18 cellular contexts compared by ENCODE assay signal in genomic region chr6:131840936-131841583, GRCh38.
"Had no signal": no experiment of that assay in that cellular context is flagged by ENCODE, and none has a peak within 500 bp of the region (broad histone marks: within the 10 kb centered on the region; RNA-seq: fewer than 3 reads in every experiment).

No MANE protein-coding gene starts in this region.

- H3K27ac Mint-ChIP-seq: memory B cell; natural killer cell; T-helper 1 cell treated with Interleukin-12 subunit alpha and Interleukin-12 subunit beta and Interleukin-4 antibody, amounts not matched to agents 30 μg/mL and 1 μg/mL, for 36 hours had no signal

- H3K36me3 ChIP-seq: vagina had no signal

- DNase-seq: activated CD4-positive, alpha-beta T cell treated with anti-CD3 and anti-CD28 coated beads, Interleukin-2, amount 50 U/mL, for 1 hour; activated CD8-positive, alpha-beta memory T cell treated with anti-CD3 and anti-CD28 coated beads, Interleukin-2, amount 50 U/mL, for 4 hours; activated naive CD4-positive, alpha-beta T cell treated with anti-CD3 and anti-CD28 coated beads, Interleukin-2, amount 50 U/mL, for 16 hours; activated T-cell treated with anti-CD3 and anti-CD28 coated beads, Interleukin-2, amount 50 U/mL, for 4 hours; cerebellar nuclear complex; cortex of kidney; effector CD4-positive, alpha-beta T cell; hippocampal formation; left ventricle myocardium superior; natural killer cell; occipital lobe; stimulated activated CD4-positive, alpha-beta T cell treated with anti-CD3 and anti-CD28 coated beads, Interleukin-2, amount 100 ng/mL, for 24 hours; stimulated activated naive CD4-positive, alpha-beta T cell treated with Interleukin-2 at 50 U/mL for 16 hours; substantia nigra had no signal

- H3K9me3 ChIP-seq: vagina had no signal

- ATAC-seq: activated T-cell treated with anti-CD3 and anti-CD28 coated beads, Interleukin-2, amount 50 U/mL, for 4 hours; left ventricle myocardium superior; natural killer cell had no signal

- H3K4me3 ChIP-seq: vagina had no signal

- H3K9me3 Mint-ChIP-seq: activated T-cell treated with anti-CD3 and anti-CD28 coated beads, Interleukin-2, amount 50 U/mL, for 4 hours; memory B cell; T-helper 1 cell treated with Interleukin-12 subunit alpha and Interleukin-12 subunit beta and Interleukin-4 antibody, amounts not matched to agents 30 μg/mL and 1 μg/mL, for 36 hours had no signal

- H3K27ac ChIP-seq: vagina had no signal

- H3K4me1 ChIP-seq: vagina had no signal

- H3K4me3 Mint-ChIP-seq: activated T-cell treated with anti-CD3 and anti-CD28 coated beads, Interleukin-2, amount 50 U/mL, for 4 hours; memory B cell; natural killer cell; T-helper 1 cell treated with Interleukin-12 subunit alpha and Interleukin-12 subunit beta and Interleukin-4 antibody, amounts not matched to agents 30 μg/mL and 1 μg/mL, for 36 hours had no signal

- H3K27me3 ChIP-seq: vagina had no signal

- FAIRE-seq: islet of Langerhans had no signal

- H3K4me1 Mint-ChIP-seq: memory B cell, natural killer cell had no signal

- H3K36me3 Mint-ChIP-seq: memory B cell, natural killer cell had no signal
